ENCODE assay signal across 1 cellular context in the genomic region with DNA sequence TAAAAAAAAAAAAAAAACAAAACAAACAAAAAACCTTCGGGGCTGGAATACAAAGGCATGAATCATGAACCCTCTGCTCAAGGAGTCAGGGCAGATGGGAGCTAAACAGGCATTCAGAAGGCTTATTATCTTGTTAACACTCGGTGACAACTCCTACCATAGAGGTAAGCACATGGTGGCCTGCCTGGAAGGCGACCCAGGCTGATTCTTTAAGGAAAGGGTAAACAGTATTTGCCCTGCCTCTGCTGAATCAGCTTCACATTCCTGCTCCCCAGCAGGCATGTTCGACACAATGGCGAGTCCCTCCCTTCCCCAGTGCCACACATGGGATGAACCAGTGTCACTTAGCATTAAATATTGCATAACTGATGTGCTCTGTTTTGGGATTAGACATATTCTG.
TF ChIP-seq lines count a peak whose summit lies in the region.

No MANE protein-coding gene starts in this region.

TF ChIP-seq in GM23338, 12 proteins besides CTCF, POLR2A, EP300 and RAD21 (continued from another document):
- TF ChIP-seq, protein P1, sequence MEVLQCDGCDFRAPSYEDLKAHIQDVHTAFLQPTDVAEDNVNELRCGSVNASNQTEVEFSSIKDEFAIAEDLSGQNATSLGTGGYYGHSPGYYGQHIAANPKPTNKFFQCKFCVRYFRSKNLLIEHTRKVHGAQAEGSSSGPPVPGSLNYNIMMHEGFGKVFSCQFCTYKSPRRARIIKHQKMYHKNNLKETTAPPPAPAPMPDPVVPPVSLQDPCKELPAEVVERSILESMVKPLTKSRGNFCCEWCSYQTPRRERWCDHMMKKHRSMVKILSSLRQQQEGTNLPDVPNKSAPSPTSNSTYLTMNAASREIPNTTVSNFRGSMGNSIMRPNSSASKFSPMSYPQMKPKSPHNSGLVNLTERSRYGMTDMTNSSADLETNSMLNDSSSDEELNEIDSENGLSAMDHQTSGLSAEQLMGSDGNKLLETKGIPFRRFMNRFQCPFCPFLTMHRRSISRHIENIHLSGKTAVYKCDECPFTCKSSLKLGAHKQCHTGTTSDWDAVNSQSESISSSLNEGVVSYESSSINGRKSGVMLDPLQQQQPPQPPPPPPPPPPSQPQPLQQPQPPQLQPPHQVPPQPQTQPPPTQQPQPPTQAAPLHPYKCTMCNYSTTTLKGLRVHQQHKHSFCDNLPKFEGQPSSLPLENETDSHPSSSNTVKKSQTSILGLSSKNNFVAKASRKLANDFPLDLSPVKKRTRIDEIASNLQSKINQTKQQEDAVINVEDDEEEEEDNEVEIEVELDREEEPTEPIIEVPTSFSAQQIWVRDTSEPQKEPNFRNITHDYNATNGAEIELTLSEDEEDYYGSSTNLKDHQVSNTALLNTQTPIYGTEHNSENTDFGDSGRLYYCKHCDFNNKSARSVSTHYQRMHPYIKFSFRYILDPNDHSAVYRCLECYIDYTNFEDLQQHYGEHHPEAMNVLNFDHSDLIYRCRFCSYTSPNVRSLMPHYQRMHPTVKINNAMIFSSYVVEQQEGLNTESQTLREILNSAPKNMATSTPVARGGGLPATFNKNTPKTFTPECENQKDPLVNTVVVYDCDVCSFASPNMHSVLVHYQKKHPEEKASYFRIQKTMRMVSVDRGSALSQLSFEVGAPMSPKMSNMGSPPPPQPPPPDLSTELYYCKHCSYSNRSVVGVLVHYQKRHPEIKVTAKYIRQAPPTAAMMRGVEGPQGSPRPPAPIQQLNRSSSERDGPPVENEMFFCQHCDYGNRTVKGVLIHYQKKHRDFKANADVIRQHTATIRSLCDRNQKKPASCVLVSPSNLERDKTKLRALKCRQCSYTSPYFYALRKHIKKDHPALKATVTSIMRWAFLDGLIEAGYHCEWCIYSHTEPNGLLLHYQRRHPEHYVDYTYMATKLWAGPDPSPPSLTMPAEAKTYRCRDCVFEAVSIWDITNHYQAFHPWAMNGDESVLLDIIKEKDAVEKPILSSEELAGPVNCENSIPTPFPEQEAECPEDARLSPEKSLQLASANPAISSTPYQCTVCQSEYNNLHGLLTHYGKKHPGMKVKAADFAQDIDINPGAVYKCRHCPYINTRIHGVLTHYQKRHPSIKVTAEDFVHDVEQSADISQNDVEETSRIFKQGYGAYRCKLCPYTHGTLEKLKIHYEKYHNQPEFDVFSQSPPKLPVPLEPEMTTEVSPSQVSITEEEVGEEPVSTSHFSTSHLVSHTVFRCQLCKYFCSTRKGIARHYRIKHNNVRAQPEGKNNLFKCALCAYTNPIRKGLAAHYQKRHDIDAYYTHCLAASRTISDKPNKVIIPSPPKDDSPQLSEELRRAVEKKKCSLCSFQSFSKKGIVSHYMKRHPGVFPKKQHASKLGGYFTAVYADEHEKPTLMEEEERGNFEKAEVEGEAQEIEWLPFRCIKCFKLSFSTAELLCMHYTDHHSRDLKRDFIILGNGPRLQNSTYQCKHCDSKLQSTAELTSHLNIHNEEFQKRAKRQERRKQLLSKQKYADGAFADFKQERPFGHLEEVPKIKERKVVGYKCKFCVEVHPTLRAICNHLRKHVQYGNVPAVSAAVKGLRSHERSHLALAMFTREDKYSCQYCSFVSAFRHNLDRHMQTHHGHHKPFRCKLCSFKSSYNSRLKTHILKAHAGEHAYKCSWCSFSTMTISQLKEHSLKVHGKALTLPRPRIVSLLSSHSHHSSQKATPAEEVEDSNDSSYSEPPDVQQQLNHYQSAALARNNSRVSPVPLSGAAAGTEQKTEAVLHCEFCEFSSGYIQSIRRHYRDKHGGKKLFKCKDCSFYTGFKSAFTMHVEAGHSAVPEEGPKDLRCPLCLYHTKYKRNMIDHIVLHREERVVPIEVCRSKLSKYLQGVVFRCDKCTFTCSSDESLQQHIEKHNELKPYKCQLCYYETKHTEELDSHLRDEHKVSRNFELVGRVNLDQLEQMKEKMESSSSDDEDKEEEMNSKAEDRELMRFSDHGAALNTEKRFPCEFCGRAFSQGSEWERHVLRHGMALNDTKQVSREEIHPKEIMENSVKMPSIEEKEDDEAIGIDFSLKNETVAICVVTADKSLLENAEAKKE (CRISPR knock-in tag; IDR thresholded peaks at IDR 0.05) = peak; percentile 47; the same call in 1 of the 2 replicates
